In the genomic region with DNA sequence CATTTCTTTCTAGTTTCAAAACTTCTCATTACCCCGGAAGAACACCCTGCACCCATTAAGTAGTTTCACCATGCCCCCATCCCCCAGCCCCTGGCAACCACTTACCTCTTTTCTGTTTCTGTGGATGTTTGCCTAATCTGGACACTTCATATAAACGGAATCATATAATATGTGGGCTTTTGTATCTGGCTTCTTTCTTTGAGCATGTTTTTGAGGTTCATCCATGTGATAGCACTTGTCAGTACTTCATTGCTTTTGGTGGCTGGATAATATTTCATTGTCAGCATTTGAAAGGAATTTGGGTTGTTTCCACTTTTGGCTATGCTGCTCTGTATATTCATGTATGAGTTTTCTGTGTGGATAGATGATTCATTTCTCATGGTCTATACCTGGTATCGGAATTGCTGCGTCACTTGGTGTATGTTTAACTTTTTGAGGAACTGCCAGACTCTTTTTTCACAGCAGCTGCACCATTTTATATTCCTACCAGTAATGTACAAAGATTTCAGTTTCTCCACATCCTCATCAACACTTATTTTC, we compare ENCODE assay signal across 8 cellular contexts. TPM values are rescaled to one million over a fixed set of nuclear protein-coding genes. Genes with fewer than 3 reads are reported as not detected.
DNase-seq lines count a peak whose midpoint lies in the region; ATAC-seq and TF ChIP-seq lines count a peak whose summit lies in the region.

No MANE protein-coding gene starts in this region.

- H2AFZ ChIP-seq in MM.1S (ENCODE audit: low read length): no peak overlapping the region

- peak overlapping the region; percentile 34; the same call in 1 of the 2 replicates for H3K4me2 ChIP-seq in MM.1S (ENCODE audit: low read depth, low read length)

- H3F3A ChIP-seq in MM.1S (ENCODE audit: insufficient read depth, low read length): peaks cover 8% of the 10 kb centered on the region; the same call in 1 of the 2 replicates

- TF ChIP-seq POLR2A in esophagus muscularis mucosa (IDR thresholded peaks at IDR 0.05; ENCODE audit: low read depth): no peak

- ATAC-seq in GM21447 (IDR thresholded peaks at IDR 0.05; ENCODE audit: unreplicated experiment): peak; percentile 80

- no peak for TF ChIP-seq EP300 in esophagus muscularis mucosa (IDR thresholded peaks at IDR 0.05)

- H3K79me2 ChIP-seq in MM.1S (ENCODE audit: low read length): no peaks in the 10 kb centered on the region

- H3K27me3 ChIP-seq in GM06990 (replicated peaks; ENCODE audit: control insufficient read depth, insufficient read depth, low read length) (no peaks in the 10 kb centered on the region), MM.1S (replicated peaks; ENCODE audit: insufficient read depth, low read length) (no peaks in the 10 kb centered on the region), esophagus muscularis mucosa (no peaks in the 10 kb centered on the region), ascending aorta (no peaks in the 10 kb centered on the region)

- intact Hi-C loops in esophagus muscularis mucosa (cut with DNase I) (no loop called here), ascending aorta (cut with DNase I) (no loop called here)

- H3K4me3 ChIP-seq in GM06990 (replicated peaks; ENCODE audit: low read depth, low read length) (peak overlapping the region; percentile 18; the same call in 1 of the 2 replicates), MM.1S (ENCODE audit: low read length) (no peak overlapping the region), esophagus muscularis mucosa (no peak overlapping the region), ascending aorta (no peak overlapping the region)

- DNase-seq in GM06990 (ENCODE audit: extremely low read depth, insufficient read length) (peak; percentile 72), MM.1S (peak; percentile 19), esophagus muscularis mucosa (ENCODE audit: extremely low spot score) (no peak), ascending aorta (ENCODE audit: low spot score in 2 of 2) (no peak), epidermal melanocyte (ENCODE audit: insufficient read length, low spot score) (no peak), NCI-H446 (lab: John Stamatoyannopoulos, UW) (no peak), NCI-H446 treated with DMSO at 0.1 percent for 48 hours (lab: John Stamatoyannopoulos, UW) (no peak)

- peaks cover 15% of the 10 kb centered on the region for H3K4me1 ChIP-seq in MM.1S (ENCODE audit: low read length)
- peaks cover 13 to 35% (median 24%) of the 10 kb centered on the region in 4 donors for H3K4me1 ChIP-seq in esophagus muscularis mucosa
- peaks cover 0 to 10% of the 10 kb centered on the region in 2 donors for H3K4me1 ChIP-seq in ascending aorta

- no peak for TF ChIP-seq CTCF in GM06990 (IDR thresholded peaks at IDR 0.05; ENCODE audit: insufficient read depth, low read length, poor library complexity, severe bottlenecking)
- no peak for TF ChIP-seq CTCF in MM.1S (IDR thresholded peaks at IDR 0.05; ENCODE audit: low read length)
- TF ChIP-seq CTCF in esophagus muscularis mucosa (IDR thresholded peaks at IDR 0.05): no peak
- TF ChIP-seq CTCF in ascending aorta (IDR thresholded peaks at IDR 0.05): no peak

- H4K20me1 ChIP-seq in MM.1S (ENCODE audit: insufficient read depth, low read length): no peaks in the 10 kb centered on the region

- H3K27ac ChIP-seq in MM.1S (ENCODE audit: low read length) (peak overlapping the region; percentile 49; the same call in 1 of the 2 replicates), esophagus muscularis mucosa (replicated peaks in 1 of 4) (peak overlapping the region in 3 of 4 donors; percentile 22 to 46 (median 43)), ascending aorta (no peak overlapping the region)

- H3K9me3 ChIP-seq in MM.1S (replicated peaks; ENCODE audit: insufficient read depth, low read length): no peaks in the 10 kb centered on the region
- no peaks in the 10 kb centered on the region for H3K9me3 ChIP-seq in esophagus muscularis mucosa
- H3K9me3 ChIP-seq in ascending aorta: no peaks in the 10 kb centered on the region

- H3K36me3 ChIP-seq in GM06990 (ENCODE audit: control insufficient read depth, insufficient read depth, low read length) (peaks cover 9% of the 10 kb centered on the region), MM.1S (replicated peaks; ENCODE audit: insufficient read depth, low read length) (no peaks in the 10 kb centered on the region), esophagus muscularis mucosa (peaks cover 0 to 24% (median 15%) of the 10 kb centered on the region in 4 donors), ascending aorta (peaks cover 8 to 21% of the 10 kb centered on the region in 2 donors)

- no peaks in the 10 kb centered on the region for H3K9me2 ChIP-seq in MM.1S (replicated peaks; ENCODE audit: insufficient read depth, low read length)

- 44% methylated on average over 4 of the region's 4 CpGs for WGBS in esophagus muscularis mucosa

- no peak overlapping the region for H3K9ac ChIP-seq in MM.1S (ENCODE audit: low read length)

RNA-seq across cellular contexts. Expression of a gene that starts 30.0 kb away (rescaled TPM):
- not detected for total RNA-seq in esophagus muscularis mucosa
- not detected for total RNA-seq in ascending aorta

Comparison
In these comparisons a context has a peak if more than half of its experiments do, and no peak if none do; other contexts are left out.
1. DNase-seq: peak in GM06990 (single experiment) and MM.1S (single experiment); none in esophagus muscularis mucosa (single experiment), ascending aorta (0 of 2), epidermal melanocyte (single experiment), NCI-H446 (0 of 2) and NCI-H446 treated with DMSO at 0.1 percent for 48 hours (single experiment).
2. H3K27ac ChIP-seq: peak in MM.1S (single experiment) and esophagus muscularis mucosa (3 of 4); none in ascending aorta (0 of 2).